20 cellular contexts compared by ENCODE assay signal in genomic region chr11:93113824-93114223, GRCh38.
A peak's percentile ranks its signal among the peaks of the same experiment; 100 is the strongest.
DNase-seq lines count a peak whose midpoint lies in the region; ATAC-seq, FAIRE-seq and TF ChIP-seq lines count a peak whose summit lies in the region.
"Had no signal": no experiment of that assay in that cellular context is flagged by ENCODE, and none has a peak within 500 bp of the region (broad histone marks: within the 10 kb centered on the region; RNA-seq: fewer than 3 reads in every experiment).

No MANE protein-coding gene starts in this region.

- H3K27ac Mint-ChIP-seq in neural progenitor cell: no peak overlapping the region
- H3K27ac Mint-ChIP-seq in activated T-cell treated with anti-CD3 and anti-CD28 coated beads, Interleukin-2, amount 50 U/mL, for 24 hours: no peak overlapping the region
- H3K27ac Mint-ChIP-seq: IgD-negative memory B cell had no signal

- no peak overlapping the region for H2BK12ac ChIP-seq in H1 (ENCODE audit: low read depth, low read length)

- H4K5ac ChIP-seq in H1 (ENCODE audit: insufficient read length, low read depth, low read length): peak overlapping the region; percentile 39

- peak overlapping the region; percentile 75; the same call in 1 of the 2 replicates for H2BK20ac ChIP-seq in H1 (ENCODE audit: low read length)

- no peak overlapping the region for H2BK120ac ChIP-seq in H1 (replicated peaks; ENCODE audit: low read depth, low read length)

- H3K79me1 ChIP-seq in H1 (ENCODE audit: low read depth, low read length): no peaks in the 10 kb centered on the region

- peak in 2 of 3 experiments; percentile 41 to 58; a peak in 3 of 4 replicates for TF ChIP-seq CTCF in H1 (IDR thresholded peaks at IDR 0.05; ENCODE audit: control extremely low read depth in 1 of 3, insufficient read depth in 1 of 3, low read depth in 1 of 3, low read length in 3 of 3)
- TF ChIP-seq CTCF in neural progenitor cell (IDR thresholded peaks at IDR 0.05): peak; percentile 41
- no peak for TF ChIP-seq CTCF in spleen (IDR thresholded peaks at IDR 0.05 in 8 of 11, conservative IDR thresholded peaks at IDR 0.05 in 3 of 11)

- ATAC-seq in GM18868 (IDR thresholded peaks at IDR 0.05; ENCODE audit: unreplicated experiment) (peak; percentile 75), GM21526 (IDR thresholded peaks at IDR 0.05; ENCODE audit: low FRiP score, unreplicated experiment) (no peak)

- H3K9me3 ChIP-seq in HUES64 (ENCODE audit: insufficient read depth, low read depth, low read length) (peaks cover 3% of the 10 kb centered on the region; the same call in 1 of the 2 replicates), H1 (ENCODE audit: insufficient read depth in 2 of 2, low read depth in 1 of 2, low read length in 1 of 2) (peaks cover 2% of the 10 kb centered on the region in 2 experiments; a peak in 1 of 4 replicates), neural progenitor cell (ENCODE audit: low read depth) (no peaks in the 10 kb centered on the region), spleen (peaks cover 0 to 7% (median 0%) of the 10 kb centered on the region in 8 donors)
- H3K9me3 ChIP-seq: Caco-2 had no signal

- TF ChIP-seq EP300 in H1 (IDR thresholded peaks at IDR 0.05; ENCODE audit: borderline replicate concordance in 1 of 2, low read depth in 2 of 2, low read length in 2 of 2): no peak

- H3K4me3 ChIP-seq in HUES64 (ENCODE audit: low read length) (no peak overlapping the region), H1 (ENCODE audit: extremely low read depth in 1 of 4, insufficient read depth in 2 of 4, low read depth in 3 of 4, low read length in 4 of 4) (no peak overlapping the region), neural progenitor cell (no peak overlapping the region), spleen (no peak overlapping the region)
- H3K4me3 ChIP-seq: GM23248 had no signal

- no peak overlapping the region for H3K23ac ChIP-seq in H1 (ENCODE audit: insufficient read length)

- H3K4me2 ChIP-seq in H1 (ENCODE audit: insufficient read depth in 1 of 2, low read depth in 2 of 2, low read length in 2 of 2): no peak overlapping the region
- H3K4me2 ChIP-seq in neural progenitor cell: no peak overlapping the region

- no peak overlapping the region for H2BK5ac ChIP-seq in H1 (ENCODE audit: low read depth, low read length)

- H4K20me1 ChIP-seq in H1 (replicated peaks in 1 of 2; ENCODE audit: control insufficient read depth in 1 of 2, insufficient read depth in 2 of 2, low read length in 2 of 2) (no peaks in the 10 kb centered on the region), neural progenitor cell (ENCODE audit: low read depth) (no peaks in the 10 kb centered on the region)

- H3K27me3 ChIP-seq in HUES64 (ENCODE audit: insufficient read depth, low read length) (no peaks in the 10 kb centered on the region), H1 (replicated peaks in 1 of 4; ENCODE audit: control insufficient read depth in 3 of 4, extremely low read depth in 1 of 4, insufficient read depth in 3 of 4, low read length in 3 of 4) (no peaks in the 10 kb centered on the region), neural progenitor cell (no peaks in the 10 kb centered on the region), spleen (replicated peaks in 1 of 7) (peaks cover 0 to 18% (median 0%) of the 10 kb centered on the region in 7 donors)

- no peak overlapping the region for H3K4ac ChIP-seq in H1 (replicated peaks; ENCODE audit: insufficient read length, low read depth, low read length)

- peak overlapping the region; percentile 63 for H4K91ac ChIP-seq in H1 (replicated peaks; ENCODE audit: insufficient read length, low read length)

- TF ChIP-seq RAD21 in H1 (IDR thresholded peaks at IDR 0.05 in 1 of 2, conservative IDR thresholded peaks at IDR 0.05 in 1 of 2; ENCODE audit: low read depth in 2 of 2, low read length in 2 of 2): peak; percentile 37 to 59

- H3K36me3 ChIP-seq in HUES64 (ENCODE audit: insufficient read depth, low read length) (no peaks in the 10 kb centered on the region), H1 (ENCODE audit: control insufficient read depth in 2 of 4, insufficient read depth in 4 of 4, low read length in 3 of 4) (peaks cover 0 to 2% (median 0%) of the 10 kb centered on the region in 4 experiments; a peak in 1 of 8 replicates), neural progenitor cell (no peaks in the 10 kb centered on the region), spleen (no peaks in the 10 kb centered on the region)

- no peak overlapping the region for H4K8ac ChIP-seq in H1 (ENCODE audit: extremely low read depth, insufficient read depth, low read length)

- CTCF ChIA-PET in H1 (lab: Charles Lee; ENCODE audit: partially characterized antibody): interaction anchor here (0.6 to 3.3 kb wide), 32 partner anchors 9 to 900 kb away, joined by 3 to 33 read pairs (median 6); no protein-coding TSS in a partner anchor

- H3K56ac ChIP-seq in H1 (replicated peaks; ENCODE audit: insufficient read length, low read depth, low read length): no peak overlapping the region

- FAIRE-seq in H1 (lab: Jason Lieb, UNC): peak; percentile 39

- no peak overlapping the region for H3K14ac ChIP-seq in H1 (ENCODE audit: insufficient read length)

- POLR2A ChIA-PET in H1 (lab: Charles Lee; ENCODE audit: partially characterized antibody): interaction anchor here (0.9 to 2.4 kb wide), 2 partner anchors 14 to 172 kb away, joined by 3 to 10 read pairs; no protein-coding TSS in a partner anchor

- H3K4me1 ChIP-seq in HUES64 (ENCODE audit: insufficient read depth, low read length) (peaks cover 56% of the 10 kb centered on the region), H1 (replicated peaks in 1 of 4; ENCODE audit: control insufficient read depth in 3 of 4, insufficient read depth in 4 of 4, low read length in 3 of 4) (peaks cover 2 to 30% (median 25%) of the 10 kb centered on the region in 4 experiments), neural progenitor cell (peaks cover 45% of the 10 kb centered on the region), spleen (no peaks in the 10 kb centered on the region)

- 0 out of 2 replicates have a peak overlapping the region, but pooled peaks have one; percentile 7 for H3K27ac ChIP-seq in HUES64 (ENCODE audit: low read depth, low read length)
- no peak overlapping the region for H3K27ac ChIP-seq in H1 (ENCODE audit: low read depth, low read length)
- no peak overlapping the region for H3K27ac ChIP-seq in neural progenitor cell
- no peak overlapping the region for H3K27ac ChIP-seq in spleen
- H3K27ac ChIP-seq: GM23248, RWPE1 had no signal

- H3K9ac ChIP-seq in HUES64 (ENCODE audit: low read depth, low read length): no peak overlapping the region
- H3K9ac ChIP-seq in H1 (replicated peaks in 1 of 4; ENCODE audit: extremely low read depth in 1 of 4, low read depth in 3 of 4, low read length in 3 of 4): no peak overlapping the region
- H3K9ac ChIP-seq in neural progenitor cell: no peak overlapping the region
- H3K9ac ChIP-seq: GM23248 had no signal

- peak overlapping the region; percentile 65; the same call in 1 of the 2 replicates for H3K18ac ChIP-seq in H1 (ENCODE audit: extremely low read depth, low read length)

- H2AFZ ChIP-seq in H1 (ENCODE audit: low read length) (no peak overlapping the region), neural progenitor cell (replicated peaks) (peak overlapping the region; percentile 76)
- H2AFZ ChIP-seq: GM23248 had no signal

- H2BK15ac ChIP-seq in H1 (ENCODE audit: low read length): peak overlapping the region; percentile 84; the same call in 1 of the 2 replicates

- H3K4me1 Mint-ChIP-seq in neural progenitor cell: peaks cover 36% of the 10 kb centered on the region
- no peaks in the 10 kb centered on the region for H3K4me1 Mint-ChIP-seq in activated T-cell treated with anti-CD3 and anti-CD28 coated beads, Interleukin-2, amount 50 U/mL, for 24 hours (ENCODE audit: low read depth)
- H3K4me1 Mint-ChIP-seq: IgD-negative memory B cell had no signal

- no peaks in the 10 kb centered on the region; the same call in 1 of the 2 replicates for H3K23me2 ChIP-seq in H1 (ENCODE audit: low read depth, low read length)

- H3K4me3 Mint-ChIP-seq in neural progenitor cell: no peak overlapping the region
- no peak overlapping the region for H3K4me3 Mint-ChIP-seq in activated T-cell treated with anti-CD3 and anti-CD28 coated beads, Interleukin-2, amount 50 U/mL, for 24 hours
- H3K4me3 Mint-ChIP-seq: IgD-negative memory B cell had no signal

- H3F3A ChIP-seq in neural progenitor cell (ENCODE audit: low read depth): peaks cover 42% of the 10 kb centered on the region

- intact Hi-C loops in spleen (cut with DNase I; ENCODE audit: low total_unique reads): no loop called here

- H3K9me3 Mint-ChIP-seq in neural progenitor cell: peaks cover 15% of the 10 kb centered on the region
- H3K9me3 Mint-ChIP-seq in activated T-cell treated with anti-CD3 and anti-CD28 coated beads, Interleukin-2, amount 50 U/mL, for 24 hours: no peaks in the 10 kb centered on the region

- DNase-seq in H1 (ENCODE audit: low read depth in 1 of 2, low spot score in 2 of 2) (peak in 1 of 2 experiments; percentile 56), neural progenitor cell (ENCODE audit: low spot score) (peak; percentile 30), spleen (no peak)
- DNase-seq in activated T-cell treated with anti-CD3 and anti-CD28 coated beads, Interleukin-2, amount 50 U/mL, for 24 hours: no peak
- DNase-seq: ACHN, AML-193, Caco-2, DMS153, GM23248, Kasumi-1, MM.1S, NCI-H1105, NCI-H1694 treated with DMSO at 0.1 percent for 48 hours, NCI-H446 treated with DMSO at 0.1 percent for 48 hours, NCI-H748 treated with DMSO at 0.1 percent for 48 hours had no signal

- no peaks in the 10 kb centered on the region for H3K36me3 Mint-ChIP-seq in neural progenitor cell
- no peaks in the 10 kb centered on the region for H3K36me3 Mint-ChIP-seq in activated T-cell treated with anti-CD3 and anti-CD28 coated beads, Interleukin-2, amount 50 U/mL, for 24 hours (ENCODE audit: low read depth)
- H3K36me3 Mint-ChIP-seq: IgD-negative memory B cell had no signal

- TF ChIP-seq POLR2A in H1 (IDR thresholded peaks at IDR 0.05; ENCODE audit: control extremely low read depth in 1 of 2, low read depth in 2 of 2, low read length in 2 of 2): no peak
- no peak for TF ChIP-seq POLR2A in spleen (IDR thresholded peaks at IDR 0.05)

- 64% methylated on average over 3 of the region's 3 CpGs for WGBS in HUES64
- 48% methylated on average over 3 of the region's 3 CpGs; no CpG with 5 or more reads in 1 of the 2 experiments for WGBS in H1 (ENCODE audit: extremely low coverage in 1 of 2, insufficient coverage in 1 of 2, insufficient read length in 1 of 2, insufficient replicate concordance in 2 of 2, low coverage in 1 of 2, low lambda C conversion rate in 2 of 2, missing lambda C conversion rate in 1 of 2), 2 experiments
- WGBS in spleen, 5 donors: 61 to 80% (median 75%) methylated on average over 3 of the region's 3 CpGs

- peaks cover 2% of the 10 kb centered on the region for H3K27me3 Mint-ChIP-seq in neural progenitor cell (ENCODE audit: insufficient read depth, low read depth)
- peaks cover 34% of the 10 kb centered on the region for H3K27me3 Mint-ChIP-seq in activated T-cell treated with anti-CD3 and anti-CD28 coated beads, Interleukin-2, amount 50 U/mL, for 24 hours

- H3K79me2 ChIP-seq in H1 (ENCODE audit: control insufficient read depth in 1 of 2, insufficient read depth in 2 of 2, low read length in 2 of 2) (no peaks in the 10 kb centered on the region), neural progenitor cell (ENCODE audit: low read depth) (no peaks in the 10 kb centered on the region)

- no peak overlapping the region; the same call in 1 of the 2 replicates for H2AK5ac ChIP-seq in H1 (ENCODE audit: low read depth, low read length)

TF ChIP-seq in H1, 55 proteins besides CTCF, POLR2A, EP300 and RAD21 (continues in another document):
- 0 out of 2 replicates have a peak, but pooled peaks have one; percentile 35 for TF ChIP-seq TAF1 (IDR thresholded peaks at IDR 0.05; ENCODE audit: low read depth, low read length)

Comparison
In these comparisons a context has a peak if more than half of its experiments do, and no peak if none do; other contexts are left out.
1. CTCF ChIP-seq: peak in H1 (2 of 3) and neural progenitor cell (single experiment); none in spleen (0 of 11).